Comparison of ENCODE assay signal across 1 cellular context in genomic region chr2:154402138-154402714, GRCh38.
TF ChIP-seq lines count a peak whose summit lies in the region.

No MANE protein-coding gene starts in this region.

TF ChIP-seq in HepG2, 621 proteins besides CTCF, POLR2A, EP300 and RAD21 (continued from another document):
- TF ChIP-seq HNF1A (IDR thresholded peaks at IDR 0.05; ENCODE audit: low read depth) (no peak), HNF1A (CRISPR knock-in tag; IDR thresholded peaks at IDR 0.05; ENCODE audit: borderline replicate concordance) (no peak), REPIN1 (CRISPR knock-in tag; IDR thresholded peaks at IDR 0.05; ENCODE audit: borderline replicate concordance, low read depth) (no peak), GATAD2A (CRISPR knock-in tag; IDR thresholded peaks at IDR 0.05) (no peak), NR3C1 (CRISPR knock-in tag; IDR thresholded peaks at IDR 0.05) (no peak), ZNF557 (CRISPR knock-in tag; IDR thresholded peaks at IDR 0.05) (no peak), KMT2B (CRISPR knock-in tag; IDR thresholded peaks at IDR 0.05) (no peak), THYN1 (CRISPR knock-in tag; IDR thresholded peaks at IDR 0.05; ENCODE audit: borderline replicate concordance, low read depth) (0 out of 2 replicates have a peak, but pooled peaks have one; percentile 26), LCORL (IDR thresholded peaks at IDR 0.05) (no peak), LCORL (CRISPR knock-in tag; IDR thresholded peaks at IDR 0.05) (no peak), SMC3 (IDR thresholded peaks at IDR 0.05; ENCODE audit: low read length) (peak; percentile 70), NFE2L2 (IDR thresholded peaks at IDR 0.05; ENCODE audit: low read length) (no peak), HINFP (CRISPR knock-in tag; IDR thresholded peaks at IDR 0.05; ENCODE audit: low read depth) (no peak), STAG1 (CRISPR knock-in tag; IDR thresholded peaks at IDR 0.05) (peak; percentile 68), ZNF256 (CRISPR knock-in tag; conservative IDR thresholded peaks at IDR 0.05) (no peak), TEF (CRISPR knock-in tag; IDR thresholded peaks at IDR 0.05) (peak; percentile 94), ARNTL (CRISPR knock-in tag; IDR thresholded peaks at IDR 0.05) (no peak), ARID3A (IDR thresholded peaks at IDR 0.05; ENCODE audit: low read depth, low read length) (peak; percentile 60), NFIC (IDR thresholded peaks at IDR 0.05; ENCODE audit: low read length) (peak; percentile 27; the same call in 1 of the 2 replicates), ZNF768 (CRISPR knock-in tag; IDR thresholded peaks at IDR 0.05) (no peak)
